ENCODE assay signal across 8 cellular contexts in the genomic region with DNA sequence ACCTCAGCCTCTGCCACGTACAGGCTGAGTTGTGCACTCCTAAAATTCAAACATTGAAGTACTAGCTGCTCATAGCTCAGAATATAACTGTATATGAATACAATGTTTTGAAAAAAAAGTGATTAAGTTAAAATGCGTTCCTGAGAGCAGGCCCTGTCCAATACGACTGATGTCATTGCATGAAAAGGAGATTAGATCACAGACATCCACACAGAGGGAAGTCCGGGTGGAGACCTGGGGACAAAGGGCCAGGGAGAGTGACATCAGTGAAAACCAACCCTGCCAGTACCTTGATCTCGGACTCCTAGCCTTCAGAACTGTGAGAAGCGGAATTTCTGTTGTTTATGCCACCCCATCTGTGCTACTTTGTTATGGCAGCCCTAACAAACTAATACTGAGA.
"Had no signal": no experiment of that assay in that cellular context is flagged by ENCODE, and none has a peak within 500 bp of the region (broad histone marks: within the 10 kb centered on the region; RNA-seq: fewer than 3 reads in every experiment).

No MANE protein-coding gene starts in this region.

- H3K27ac ChIP-seq: GM23248, HL-60 had no signal

- H3K4me1 ChIP-seq: HAP-1 had no signal

- H3K9me3 ChIP-seq: HAP-1 had no signal

- H3K4me3 Mint-ChIP-seq: IgD-negative memory B cell had no signal

- H3K4me3 ChIP-seq: GM23248, HAP-1 had no signal

- ATAC-seq: HCT116, HepG2 had no signal

- DNase-seq: GM23248, GOT3, H7 had no signal

- H3K27me3 Mint-ChIP-seq: IgD-negative memory B cell had no signal

- H3K36me3 ChIP-seq: HAP-1 had no signal

- FAIRE-seq: HepG2 had no signal

- H3K9ac ChIP-seq: GM23248 had no signal

- H3K27ac Mint-ChIP-seq: IgD-negative memory B cell had no signal

- H3K36me3 Mint-ChIP-seq: IgD-negative memory B cell had no signal

- H2AFZ ChIP-seq: GM23248 had no signal
